ENCODE assay signal across 11 cellular contexts in the genomic region with DNA sequence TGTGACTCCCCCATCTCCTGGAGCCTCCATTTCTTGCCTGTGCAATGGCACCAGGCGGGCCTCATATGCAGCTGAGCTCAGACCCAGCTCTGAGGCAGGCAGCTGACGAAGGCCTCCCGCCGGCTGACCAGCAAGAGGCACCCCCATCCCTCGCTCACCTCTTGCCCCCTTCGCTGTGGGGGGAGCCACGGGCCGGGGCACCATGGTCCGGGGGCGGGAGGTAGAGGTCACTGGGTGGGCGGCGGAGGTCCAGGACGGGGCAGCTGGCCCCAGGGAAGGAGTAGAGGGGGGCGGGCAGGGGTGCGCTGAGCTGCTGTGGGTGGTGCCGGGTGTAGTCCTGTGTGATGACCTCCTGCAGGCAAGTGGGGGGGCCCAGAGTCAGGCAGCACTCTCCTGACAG. TPM values are rescaled to one million over a fixed set of nuclear protein-coding genes. Genes with fewer than 3 reads are reported as not detected.
"Had no signal": no experiment of that assay in that cellular context is flagged by ENCODE, and none has a peak within 500 bp of the region (broad histone marks: within the 10 kb centered on the region; RNA-seq: fewer than 3 reads in every experiment).

No MANE protein-coding gene starts in this region.

- H3K9me3 Mint-ChIP-seq: HFFc6, IgD-negative memory B cell had no signal

- H3K9ac ChIP-seq: GM23248 had no signal

- H3K4me3 ChIP-seq: GM23248, HAP-1 had no signal

- ATAC-seq: HCT116 had no signal

- H3K27ac Mint-ChIP-seq: HFFc6 had no signal

- DNase-seq: GM23248, GOT3, H7, HFFc6 had no signal

- H3K4me3 Mint-ChIP-seq: HFFc6, IgD-negative memory B cell had no signal

- FAIRE-seq: HepG2 had no signal

- H3K27me3 Mint-ChIP-seq: IgD-negative memory B cell had no signal

- H3K27ac ChIP-seq: GM23248, HL-60 had no signal

- H2AFZ ChIP-seq: GM23248 had no signal

- H3K4me1 Mint-ChIP-seq: IgD-negative memory B cell had no signal

- H3K9me3 ChIP-seq: HAP-1 had no signal

- H3K4me1 ChIP-seq: HAP-1 had no signal

RNA-seq across cellular contexts. Expression of a gene that starts 39.4 kb away (rescaled TPM):
- total RNA-seq: H4, HepG2, HFFc6, HT1080 had no signal
- polyA plus RNA-seq: HepG2, IgD-negative memory B cell had no signal
